Comparison of ENCODE assay signal across 8 cellular contexts in the genomic region with DNA sequence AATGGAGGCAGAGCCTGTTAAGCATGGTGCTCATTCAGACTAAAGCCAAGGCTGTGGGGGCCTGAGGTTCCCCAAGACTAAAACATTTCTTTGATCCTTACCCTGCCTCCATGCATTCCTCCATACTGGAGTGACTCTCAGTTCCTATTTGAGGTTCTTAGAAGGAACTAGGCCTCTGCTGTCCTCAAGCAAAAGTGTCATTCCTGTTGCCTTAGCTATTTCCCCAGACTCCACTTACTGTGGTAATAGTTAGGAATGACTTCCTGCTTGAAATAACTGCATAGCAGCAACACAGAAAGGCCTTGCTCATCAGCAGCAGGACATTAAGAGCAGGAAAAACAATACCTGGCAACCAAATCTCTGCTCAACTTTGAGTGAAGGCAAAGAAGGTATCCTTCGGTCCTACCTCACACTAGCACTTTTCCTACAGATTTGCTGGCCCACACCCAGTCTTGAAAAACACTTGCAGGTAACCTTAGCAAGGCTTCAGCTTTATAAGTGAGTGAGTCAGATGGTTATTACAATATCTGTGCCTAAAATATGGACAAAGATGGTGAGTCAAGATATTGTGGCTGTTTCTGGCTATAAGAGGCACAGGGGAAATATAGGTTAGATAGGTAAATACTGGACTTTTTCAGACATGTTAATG. TPM values are rescaled to one million over a fixed set of nuclear protein-coding genes. Genes with fewer than 3 reads are reported as not detected.
DNase-seq lines count a peak whose midpoint lies in the region; ATAC-seq and TF ChIP-seq lines count a peak whose summit lies in the region.
"Had no signal": no experiment of that assay in that cellular context is flagged by ENCODE, and none has a peak within 500 bp of the region (broad histone marks: within the 10 kb centered on the region; RNA-seq: fewer than 3 reads in every experiment).

No MANE protein-coding gene starts in this region.

- H3K9me3 ChIP-seq in osteoblast (ENCODE audit: low read depth, low read length) = no peaks in the 10 kb centered on the region

- H3K27ac ChIP-seq in epithelial cell of prostate (peak overlapping the region; percentile 94), osteoblast (ENCODE audit: low read depth, low read length) (peak overlapping the region; percentile 73)

- intact Hi-C loops in left cardiac atrium (cut with DNase I) = no loop called here

- ATAC-seq in left cardiac atrium = no peak

- DNase-seq in GM04504 (ENCODE audit: low read depth) = peak; percentile 59
- peak; percentile 20 to 23 for DNase-seq in SW 1271 (lab: John Stamatoyannopoulos, UW)
- DNase-seq in epithelial cell of prostate (ENCODE audit: low read depth, low spot score) = peak; percentile 36
- peak; percentile 88 for DNase-seq in osteoblast (ENCODE audit: insufficient read length, low spot score, missing footprints)
- no peak for DNase-seq in retina
- DNase-seq in left cardiac atrium = no peak
- DNase-seq in NCI-H1092 (lab: John Stamatoyannopoulos, UW) = no peak
- DNase-seq: activated naive CD4-positive, alpha-beta T cell treated with anti-CD3 and anti-CD28 coated beads, Interleukin-2, amount 10 ng/mL, durations not matched to agents 7 days and 5 days had no signal

- peaks cover 26% of the 10 kb centered on the region for H3K79me2 ChIP-seq in osteoblast (ENCODE audit: insufficient read depth, low read length)

- H2AFZ ChIP-seq in osteoblast (ENCODE audit: low read length) = no peak overlapping the region

- no peak overlapping the region for H3K4me2 ChIP-seq in osteoblast (ENCODE audit: insufficient read depth, low read length)

- no peak overlapping the region for H3K4me3 ChIP-seq in osteoblast (ENCODE audit: insufficient read depth, low read length)

- no peak for TF ChIP-seq CTCF in osteoblast (IDR thresholded peaks at IDR 0.05; ENCODE audit: extremely low read depth, low read depth, low read length)

- peaks cover 24% of the 10 kb centered on the region for H4K20me1 ChIP-seq in osteoblast (ENCODE audit: insufficient read depth, low read length)

- no peaks in the 10 kb centered on the region for H3K27me3 ChIP-seq in osteoblast (ENCODE audit: insufficient read depth, low read length)

- peaks cover 22% of the 10 kb centered on the region for H3K4me1 ChIP-seq in osteoblast (ENCODE audit: insufficient read depth, low read length)

- peaks cover 69% of the 10 kb centered on the region for H3K36me3 ChIP-seq in osteoblast (ENCODE audit: insufficient read depth, low read length)

RNA-seq across cellular contexts. Expression of a gene that starts 14.8 kb away (rescaled TPM):
- total RNA-seq in osteoblast (103 and 104 TPM in 2 replicates), left cardiac atrium (10 to 100 TPM; 34.5 to 46.4 TPM)

RNA-seq across cellular contexts. Expression of a gene that starts 14.9 kb away (rescaled TPM):
- total RNA-seq in osteoblast (197 and 202 TPM in 2 replicates), left cardiac atrium (100 to 1,000 TPM; 770 to 822 TPM)

RNA-seq across cellular contexts. Expression of a gene that starts 41.0 kb away (rescaled TPM):
- 0.59 and 1.4 TPM in 2 replicates for total RNA-seq in osteoblast
- total RNA-seq in left cardiac atrium = under 1 TPM; 0.71 to 0.77 TPM

RNA-seq across cellular contexts. Expression of a gene that starts 52.0 kb away (rescaled TPM):
- total RNA-seq in osteoblast (17.4 and 20.3 TPM in 2 replicates), left cardiac atrium (10 to 100 TPM; 13.4 to 17.4 TPM)

Comparison
In these comparisons a context has a peak if more than half of its experiments do, and no peak if none do; other contexts are left out.
1. DNase-seq: peak in GM04504 (single experiment), SW 1271 (2 of 2), epithelial cell of prostate (single experiment) and osteoblast (single experiment); none in retina (single experiment), left cardiac atrium (single experiment) and NCI-H1092 (single experiment).